Comparison of ENCODE assay signal across 12 cellular contexts in genomic region chr17:41307647-41308046, GRCh38. TPM values are rescaled to one million over a fixed set of nuclear protein-coding genes. Genes with fewer than 3 reads are reported as not detected.
DNase-seq lines count a peak whose midpoint lies in the region; ATAC-seq and TF ChIP-seq lines count a peak whose summit lies in the region.
"Had no signal": no experiment of that assay in that cellular context is flagged by ENCODE, and none has a peak within 500 bp of the region (broad histone marks: within the 10 kb centered on the region; RNA-seq: fewer than 3 reads in every experiment).

No MANE protein-coding gene starts in this region.

- H3K4me1 ChIP-seq in thyroid gland = peaks cover 0 to 18% of the 10 kb centered on the region in 2 donors
- no peaks in the 10 kb centered on the region for H3K4me1 ChIP-seq in BE2C

- no peaks in the 10 kb centered on the region for H3K9me3 Mint-ChIP-seq in activated naive CD8-positive, alpha-beta T cell (ENCODE audit: low read depth)
- peaks cover 1% of the 10 kb centered on the region for H3K9me3 Mint-ChIP-seq in activated naive CD8-positive, alpha-beta T cell treated with anti-CD3 and anti-CD28 coated beads for 36 hours
- no peaks in the 10 kb centered on the region for H3K9me3 Mint-ChIP-seq in activated B cell treated with CpG ODN at 0.5 μM for 24 hours

- H3K9me3 ChIP-seq in thyroid gland (no peaks in the 10 kb centered on the region), BE2C (no peaks in the 10 kb centered on the region)

- H3K36me3 Mint-ChIP-seq in activated naive CD8-positive, alpha-beta T cell = no peaks in the 10 kb centered on the region
- no peaks in the 10 kb centered on the region for H3K36me3 Mint-ChIP-seq in activated naive CD8-positive, alpha-beta T cell treated with anti-CD3 and anti-CD28 coated beads for 36 hours
- no peaks in the 10 kb centered on the region for H3K36me3 Mint-ChIP-seq in activated B cell treated with CpG ODN at 0.5 μM for 24 hours (ENCODE audit: low read depth)

- H3K4me3 ChIP-seq in kidney epithelial cell (ENCODE audit: low read depth, low read length) (no peak overlapping the region), thyroid gland (replicated peaks in 1 of 3) (no peak overlapping the region), BE2C (ENCODE audit: low read depth, low read length) (no peak overlapping the region)
- H3K4me3 ChIP-seq: GM23338 had no signal

- peak overlapping the region; percentile 91 for H3K27ac Mint-ChIP-seq in activated naive CD8-positive, alpha-beta T cell
- H3K27ac Mint-ChIP-seq in activated naive CD8-positive, alpha-beta T cell treated with anti-CD3 and anti-CD28 coated beads for 36 hours = no peak overlapping the region
- H3K27ac Mint-ChIP-seq in activated B cell treated with CpG ODN at 0.5 μM for 24 hours = peak overlapping the region; percentile 88
- H3K27ac Mint-ChIP-seq: GM23338 had no signal

- intact Hi-C loops in activated B cell treated with CpG ODN at 0.5 μM for 24 hours (cut with micrococcal nuclease) = loop anchor here (1.0 kb wide), 1 partner anchor 130 kb away; no protein-coding TSS in a partner anchor
- intact Hi-C loops in thyroid gland (cut with DNase I) = no loop called here

- H3K27ac ChIP-seq in thyroid gland = no peak overlapping the region

- CTCF ChIA-PET in activated B cell treated with CpG ODN at 0.5 μM for 24 hours (lab: Charles Lee) = interaction anchor here (1.7 kb wide), 1 partner anchor 14 kb away, joined by 7 read pairs; no protein-coding TSS in a partner anchor

- H3K27me3 ChIP-seq in kidney epithelial cell (ENCODE audit: control insufficient read depth, insufficient read depth, low read length) (no peaks in the 10 kb centered on the region), thyroid gland (no peaks in the 10 kb centered on the region), BE2C (peaks cover 60% of the 10 kb centered on the region)

- 60 to 64% methylated on average over 9 of the region's 9 CpGs for WGBS in thyroid gland, 2 donors

- no peak for TF ChIP-seq POLR2A in thyroid gland (IDR thresholded peaks at IDR 0.05)

- TF ChIP-seq CTCF in activated B cell treated with CpG ODN at 0.5 μM for 24 hours (IDR thresholded peaks at IDR 0.05) (no peak), kidney epithelial cell (IDR thresholded peaks at IDR 0.05; ENCODE audit: insufficient read depth, low read length, poor library complexity, severe bottlenecking) (no peak), thyroid gland (IDR thresholded peaks at IDR 0.05) (no peak), BE2C (IDR thresholded peaks at IDR 0.05; ENCODE audit: low read depth, low read length) (no peak)

- no peak for DNase-seq in activated naive CD8-positive, alpha-beta T cell treated with anti-CD3 and anti-CD28 coated beads for 36 hours
- DNase-seq in activated B cell treated with CpG ODN at 0.5 μM for 24 hours = no peak
- peak; percentile 43 for DNase-seq in kidney epithelial cell (ENCODE audit: low read depth)
- DNase-seq in thyroid gland = peak; percentile 69 to 77
- no peak for DNase-seq in AML-193 (lab: John Stamatoyannopoulos, UW)
- no peak for DNase-seq in BE2C
- DNase-seq in LoVo (ENCODE audit: low spot score) = no peak
- DNase-seq: NCI-H1105 had no signal

- H3K27me3 Mint-ChIP-seq in activated naive CD8-positive, alpha-beta T cell = no peaks in the 10 kb centered on the region
- H3K27me3 Mint-ChIP-seq in activated naive CD8-positive, alpha-beta T cell treated with anti-CD3 and anti-CD28 coated beads for 36 hours = no peaks in the 10 kb centered on the region
- H3K27me3 Mint-ChIP-seq in activated B cell treated with CpG ODN at 0.5 μM for 24 hours = peaks cover 4% of the 10 kb centered on the region

- ATAC-seq in activated B cell treated with CpG ODN at 0.5 μM for 24 hours (ENCODE audit: low read depth) = no peak
- ATAC-seq: GM23338 had no signal

- POLR2A ChIA-PET in activated B cell treated with CpG ODN at 0.5 μM for 24 hours (lab: Charles Lee) = no interaction called here

- H3K36me3 ChIP-seq in kidney epithelial cell (ENCODE audit: control insufficient read depth, insufficient read depth, low read length) (no peaks in the 10 kb centered on the region), thyroid gland (no peaks in the 10 kb centered on the region), BE2C (no peaks in the 10 kb centered on the region)

- peak overlapping the region; percentile 79 for H3K4me3 Mint-ChIP-seq in activated naive CD8-positive, alpha-beta T cell
- H3K4me3 Mint-ChIP-seq in activated naive CD8-positive, alpha-beta T cell treated with anti-CD3 and anti-CD28 coated beads for 36 hours = no peak overlapping the region
- H3K4me3 Mint-ChIP-seq in activated B cell treated with CpG ODN at 0.5 μM for 24 hours = peak overlapping the region; percentile 65
- H3K4me3 Mint-ChIP-seq: GM23338 had no signal

- peaks cover 62% of the 10 kb centered on the region for H3K4me1 Mint-ChIP-seq in activated naive CD8-positive, alpha-beta T cell (ENCODE audit: low read depth)
- H3K4me1 Mint-ChIP-seq in activated naive CD8-positive, alpha-beta T cell treated with anti-CD3 and anti-CD28 coated beads for 36 hours = peaks cover 40% of the 10 kb centered on the region
- H3K4me1 Mint-ChIP-seq in activated B cell treated with CpG ODN at 0.5 μM for 24 hours = peaks cover 43% of the 10 kb centered on the region
- H3K4me1 Mint-ChIP-seq: GM23338 had no signal

RNA-seq across cellular contexts. Expression of gene KRTAP16-1, which starts 1.5 kb away (rescaled TPM):
- total RNA-seq in activated naive CD8-positive, alpha-beta T cell treated with anti-CD3 and anti-CD28 coated beads for 36 hours = not detected
- total RNA-seq in activated B cell treated with CpG ODN at 0.5 μM for 24 hours (not detected in 2 replicates), kidney epithelial cell (not detected in 2 replicates), thyroid gland (not detected)
- polyA plus RNA-seq in BE2C (2012; ENCODE audit: insufficient read depth, insufficient read length, low read depth) = not detected
- total RNA-seq: GM23338, lung microvascular endothelial cell, OCI-LY7 had no signal
- polyA plus RNA-seq: GM23338 had no signal

RNA-seq across cellular contexts. Expression of gene KRTAP29-1, which starts 5.0 kb away (rescaled TPM):
- not detected for total RNA-seq in activated naive CD8-positive, alpha-beta T cell treated with anti-CD3 and anti-CD28 coated beads for 36 hours
- total RNA-seq in activated B cell treated with CpG ODN at 0.5 μM for 24 hours = not detected in 2 replicates
- total RNA-seq in kidney epithelial cell = not detected in 2 replicates
- total RNA-seq in thyroid gland = not detected
- not detected for polyA plus RNA-seq in BE2C (2012; ENCODE audit: insufficient read depth, insufficient read length, low read depth)
- total RNA-seq: GM23338, lung microvascular endothelial cell, OCI-LY7 had no signal
- polyA plus RNA-seq: GM23338 had no signal

RNA-seq across cellular contexts. Expression of gene KRTAP17-1, which starts 7.9 kb away (rescaled TPM):
- total RNA-seq in activated naive CD8-positive, alpha-beta T cell treated with anti-CD3 and anti-CD28 coated beads for 36 hours = not detected
- total RNA-seq in activated B cell treated with CpG ODN at 0.5 μM for 24 hours (not detected in 2 replicates), kidney epithelial cell (not detected in 2 replicates), thyroid gland (not detected)
- not detected for polyA plus RNA-seq in BE2C (2012; ENCODE audit: insufficient read depth, insufficient read length, low read depth)
- total RNA-seq: GM23338, lung microvascular endothelial cell, OCI-LY7 had no signal
- polyA plus RNA-seq: GM23338 had no signal

RNA-seq across cellular contexts. Expression of gene KRTAP9-7, which starts 32.1 kb away (rescaled TPM):
- total RNA-seq in activated naive CD8-positive, alpha-beta T cell treated with anti-CD3 and anti-CD28 coated beads for 36 hours = not detected
- total RNA-seq in activated B cell treated with CpG ODN at 0.5 μM for 24 hours (not detected in 2 replicates), kidney epithelial cell (not detected in 2 replicates), thyroid gland (not detected)
- polyA plus RNA-seq in BE2C (2012; ENCODE audit: insufficient read depth, insufficient read length, low read depth) = not detected
- total RNA-seq: GM23338, lung microvascular endothelial cell, OCI-LY7 had no signal
- polyA plus RNA-seq: GM23338 had no signal

RNA-seq across cellular contexts. Expression of gene KRTAP9-6, which starts 42.5 kb away (rescaled TPM):
- not detected for total RNA-seq in activated naive CD8-positive, alpha-beta T cell treated with anti-CD3 and anti-CD28 coated beads for 36 hours
- not detected in 2 replicates for total RNA-seq in activated B cell treated with CpG ODN at 0.5 μM for 24 hours
- total RNA-seq in kidney epithelial cell = not detected in 2 replicates
- not detected for total RNA-seq in thyroid gland
- not detected for polyA plus RNA-seq in BE2C (2012; ENCODE audit: insufficient read depth, insufficient read length, low read depth)
- total RNA-seq: GM23338, lung microvascular endothelial cell, OCI-LY7 had no signal
- polyA plus RNA-seq: GM23338 had no signal

Comparison
In these comparisons a context has a peak if more than half of its experiments do, and no peak if none do; other contexts are left out.
1. DNase-seq: peak in kidney epithelial cell (single experiment) and thyroid gland (2 of 2); none in activated naive CD8-positive, alpha-beta T cell treated with anti-CD3 and anti-CD28 coated beads for 36 hours (single experiment), activated B cell treated with CpG ODN at 0.5 μM for 24 hours (single experiment), AML-193 (0 of 2), BE2C (single experiment) and LoVo (single experiment).